In the genomic region with DNA sequence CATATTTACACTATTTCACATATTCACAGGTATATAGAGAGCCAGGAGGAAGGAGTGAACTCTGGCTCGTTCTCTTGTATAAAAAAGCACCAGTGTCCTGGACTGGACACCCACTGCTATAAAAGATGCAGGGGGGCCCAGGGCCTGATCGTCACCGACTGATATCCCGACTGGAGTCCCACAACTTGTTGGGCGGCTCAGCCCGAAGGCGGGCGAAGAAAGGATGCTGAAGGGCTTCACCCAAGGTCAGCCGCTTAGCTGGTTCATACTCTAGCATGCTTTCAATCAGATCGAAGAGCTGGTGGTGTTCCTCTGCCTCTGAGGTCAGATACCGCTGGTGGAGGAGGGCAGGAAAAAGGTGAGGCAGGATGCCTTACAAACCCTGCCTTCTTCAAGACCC, we compare ENCODE assay signal across 1 cellular context.
TF ChIP-seq lines count a peak whose summit lies in the region.

No MANE protein-coding gene starts in this region.

TF ChIP-seq in HEK293, 187 proteins besides CTCF, POLR2A, EP300 and RAD21:
- no peak for TF ChIP-seq ZNF621 (tag by site-specific recombination; IDR thresholded peaks at IDR 0.05)
- no peak for TF ChIP-seq ZNF133 (tag by site-specific recombination; IDR thresholded peaks at IDR 0.05)
- TF ChIP-seq GLI4 (tag by site-specific recombination; IDR thresholded peaks at IDR 0.05), result no peak
- TF ChIP-seq ZNF423 (tag by site-specific recombination; IDR thresholded peaks at IDR 0.05), result no peak
- TF ChIP-seq MEIS1 (CRISPR knock-in tag; IDR thresholded peaks at IDR 0.05; ENCODE audit: borderline replicate concordance), result no peak
